13 cellular contexts compared by ENCODE assay signal in the genomic region with DNA sequence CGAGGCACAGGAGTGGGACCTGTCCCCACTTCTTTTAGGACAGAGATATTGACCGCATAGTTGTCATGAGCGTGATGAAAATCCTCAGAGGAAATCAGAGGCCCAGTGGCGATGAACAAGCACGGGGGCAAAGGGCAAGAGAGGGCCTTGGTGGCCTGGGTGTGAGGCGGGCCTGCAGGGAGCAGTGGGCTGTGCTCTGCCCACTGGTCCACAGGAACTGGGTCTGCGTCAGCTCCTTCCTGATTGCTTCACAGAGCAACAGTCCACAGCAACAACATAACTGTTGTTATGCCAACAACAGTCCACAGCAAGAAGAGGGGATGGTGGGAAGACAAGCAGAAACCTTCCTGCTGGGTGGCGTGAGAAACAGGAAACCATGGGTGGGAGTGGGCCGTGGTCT.
A peak's percentile ranks its signal among the peaks of the same experiment; 100 is the strongest.
DNase-seq lines count a peak whose midpoint lies in the region; ATAC-seq and TF ChIP-seq lines count a peak whose summit lies in the region.
"Had no signal": no experiment of that assay in that cellular context is flagged by ENCODE, and none has a peak within 500 bp of the region (broad histone marks: within the 10 kb centered on the region; RNA-seq: fewer than 3 reads in every experiment).

No MANE protein-coding gene starts in this region.

- H3K9ac ChIP-seq in endodermal cell (ENCODE audit: extremely low read depth, low read length, poor library complexity, severe bottlenecking) = no peak overlapping the region

- TF ChIP-seq EP300 in ovary (IDR thresholded peaks at IDR 0.05) = no peak

- H3K9me3 ChIP-seq in AG04450 (ENCODE audit: control insufficient read depth, insufficient read depth, low read length) (peaks cover 4% of the 10 kb centered on the region; the same call in 1 of the 2 replicates), endodermal cell (ENCODE audit: control insufficient read depth, low read length) (no peaks in the 10 kb centered on the region), mesodermal cell (ENCODE audit: control insufficient read depth, low read length) (no peaks in the 10 kb centered on the region), ovary (no peaks in the 10 kb centered on the region)
- H3K9me3 ChIP-seq: HAP-1, spleen had no signal

- H3K4me3 Mint-ChIP-seq in IgD-negative memory B cell = peak overlapping the region in 1 of 4 donors; percentile 9
- no peak overlapping the region for H3K4me3 Mint-ChIP-seq in endodermal cell

- TF ChIP-seq CTCF in AG04450 (IDR thresholded peaks at IDR 0.05; ENCODE audit: low read depth, low read length) (no peak), endodermal cell (conservative IDR thresholded peaks at IDR 0.05) (no peak), ovary (IDR thresholded peaks at IDR 0.05) (no peak)

- no peaks in the 10 kb centered on the region for H3K27me3 Mint-ChIP-seq in IgD-negative memory B cell
- no peaks in the 10 kb centered on the region for H3K27me3 Mint-ChIP-seq in endodermal cell (ENCODE audit: insufficient read depth)
- H3K27me3 Mint-ChIP-seq: CD4-positive, CD25-positive, alpha-beta regulatory T cell had no signal

- H3K4me3 ChIP-seq in AG04450 (ENCODE audit: low read depth, low read length) (no peak overlapping the region), endodermal cell (ENCODE audit: low read length) (no peak overlapping the region), mesodermal cell (ENCODE audit: extremely low read depth, insufficient read depth, low read length, poor library complexity, severe bottlenecking) (no peak overlapping the region), ovary (no peak overlapping the region)
- H3K4me3 ChIP-seq: HAP-1, spleen had no signal

- H3K27ac ChIP-seq in AG04450 (ENCODE audit: low read depth, low read length) (peak overlapping the region; percentile 83), endodermal cell (ENCODE audit: low read depth, low read length) (peak overlapping the region; percentile 7), mesodermal cell (ENCODE audit: low read depth, low read length, severe bottlenecking) (peak overlapping the region; percentile 65), ovary (no peak overlapping the region)

- H3K36me3 ChIP-seq in endodermal cell (ENCODE audit: control insufficient read depth, insufficient read depth, low read length) (peaks cover 11% of the 10 kb centered on the region), mesodermal cell (ENCODE audit: control insufficient read depth, insufficient read depth, low read length) (peaks cover 45% of the 10 kb centered on the region), ovary (no peaks in the 10 kb centered on the region)
- H3K36me3 ChIP-seq: HAP-1 had no signal

- ATAC-seq in GM19328 (IDR thresholded peaks at IDR 0.05; ENCODE audit: unreplicated experiment) = no peak

- intact Hi-C loops in ovary (cut with DNase I) = no loop called here

- H3K36me3 Mint-ChIP-seq in IgD-negative memory B cell = peaks cover 6% of the 10 kb centered on the region
- H3K36me3 Mint-ChIP-seq in endodermal cell (ENCODE audit: low read depth) = peaks cover 22% of the 10 kb centered on the region

- H3K4me1 ChIP-seq in endodermal cell (ENCODE audit: control insufficient read depth, insufficient read depth, low read length) (no peaks in the 10 kb centered on the region), mesodermal cell (ENCODE audit: control insufficient read depth, insufficient read depth, low read length, poor library complexity, severe bottlenecking) (peaks cover 5% of the 10 kb centered on the region), ovary (ENCODE audit: insufficient read depth) (no peaks in the 10 kb centered on the region)
- H3K4me1 ChIP-seq: HAP-1 had no signal

- H3K27ac Mint-ChIP-seq in IgD-negative memory B cell (peak overlapping the region in 2 of 3 donors; percentile 36 to 82), endodermal cell (peak overlapping the region; percentile 53)

- H3K9me3 Mint-ChIP-seq in IgD-negative memory B cell (peaks cover under 1 to 6% (median 3%) of the 10 kb centered on the region in 3 donors), endodermal cell (no peaks in the 10 kb centered on the region)
- H3K9me3 Mint-ChIP-seq: CD4-positive, CD25-positive, alpha-beta regulatory T cell had no signal

- CTCF ChIA-PET in AG04450 (lab: Charles Lee) = no interaction called here

- no peak for TF ChIP-seq POLR2A in ovary (IDR thresholded peaks at IDR 0.05)

- H3K4me1 Mint-ChIP-seq in IgD-negative memory B cell (peaks cover 0 to 5% (median 0%) of the 10 kb centered on the region in 3 donors), endodermal cell (peaks cover under 1% of the 10 kb centered on the region)
- H3K4me1 Mint-ChIP-seq: CD4-positive, CD25-positive, alpha-beta regulatory T cell had no signal

- no peaks in the 10 kb centered on the region for H3K27me3 ChIP-seq in AG04450 (ENCODE audit: control insufficient read depth, insufficient read depth, low read length)
- H3K27me3 ChIP-seq in endodermal cell (ENCODE audit: control insufficient read depth, insufficient read depth, low read length, poor library complexity, severe bottlenecking) = no peaks in the 10 kb centered on the region
- H3K27me3 ChIP-seq in ovary = no peaks in the 10 kb centered on the region
- H3K27me3 ChIP-seq: spleen had no signal

- DNase-seq in AG04450 (ENCODE audit: low read depth, low spot score) (no peak), endodermal cell (no peak), NCI-H82 (lab: John Stamatoyannopoulos, UW) (no peak), T-helper 9 cell (no peak), ovary (no peak)
- DNase-seq: amniotic stem cell; CD4-positive, CD25-positive, alpha-beta regulatory T cell; NCI-H510A treated with DMSO at 0.1 percent for 48 hours; spleen had no signal

- POLR2A ChIA-PET in AG04450 (lab: Yijun Ruan, JAX) = interaction anchor here (1.1 to 1.5 kb wide), 2 partner anchors 23 to 335 kb away, joined by 3 read pairs; no protein-coding TSS in a partner anchor

- 84 to 96% methylated on average over 6 to 9 of the region's 9 CpGs for WGBS in endodermal cell (ENCODE audit: insufficient coverage in 1 of 2, insufficient read length in 1 of 2), 2 experiments
- WGBS in mesodermal cell (ENCODE audit: insufficient coverage in 2 of 2), 2 experiments = 95 to 100% methylated on average over 4 to 8 of the region's 9 CpGs
- WGBS in ovary, 3 donors = 85 to 89% (median 87%) methylated on average over 9 of the region's 9 CpGs

Comparison
In these comparisons a context has a peak if more than half of its experiments do, and no peak if none do; other contexts are left out.
1. H3K27ac ChIP-seq: peak in AG04450 (single experiment), endodermal cell (single experiment) and mesodermal cell (single experiment); none in ovary (0 of 2).